20 cellular contexts compared by ENCODE assay signal in genomic region chr22:19658057-19658966, GRCh38.
"Had no signal": no experiment of that assay in that cellular context is flagged by ENCODE, and none has a peak within 500 bp of the region (broad histone marks: within the 10 kb centered on the region; RNA-seq: fewer than 3 reads in every experiment).

No MANE protein-coding gene starts in this region.

- H3K4me3 ChIP-seq: colonic mucosa, esophagus muscularis mucosa, gastroesophageal sphincter, heart left ventricle, hepatocyte, left lung, lower lobe of right lung had no signal

- H3K27ac ChIP-seq: colonic mucosa, esophagus muscularis mucosa, foreskin keratinocyte, gastroesophageal sphincter, heart left ventricle, hepatocyte, left lung, lower lobe of right lung had no signal

- H3K36me3 ChIP-seq: colonic mucosa, esophagus muscularis mucosa, gastroesophageal sphincter, heart left ventricle, left lung, lower lobe of right lung had no signal

- ATAC-seq: effector memory CD8-positive, alpha-beta T cell; foreskin keratinocyte; gastroesophageal sphincter; heart left ventricle; left cardiac atrium; left lung; left ventricle myocardium superior; lower lobe of right lung had no signal

- H3K79me2 ChIP-seq: hepatocyte had no signal

- H3K4me1 ChIP-seq: colonic mucosa, foreskin keratinocyte, left lung, lower lobe of right lung had no signal

- DNase-seq: colonic mucosa; cortex of kidney; effector CD8-positive, alpha-beta T cell; effector memory CD8-positive, alpha-beta T cell; foreskin keratinocyte; heart left ventricle; hypothalamus; immature natural killer cell; left cardiac atrium; left lung; left ventricle myocardium superior; lower lobe of right lung; mesenchymal stem cell; midbrain had no signal

- H3K4me2 ChIP-seq: hepatocyte had no signal

- H3K27me3 ChIP-seq: colonic mucosa, esophagus muscularis mucosa, foreskin keratinocyte, gastroesophageal sphincter, heart left ventricle, hepatocyte, left lung had no signal

- FAIRE-seq: endothelial cell of umbilical vein, frontal cortex, keratinocyte had no signal

- H2AFZ ChIP-seq: hepatocyte had no signal

- H3K9me3 ChIP-seq: colonic mucosa, esophagus muscularis mucosa, gastroesophageal sphincter, heart left ventricle, left lung, lower lobe of right lung had no signal
